1 cellular context compared by ENCODE assay signal in the genomic region with DNA sequence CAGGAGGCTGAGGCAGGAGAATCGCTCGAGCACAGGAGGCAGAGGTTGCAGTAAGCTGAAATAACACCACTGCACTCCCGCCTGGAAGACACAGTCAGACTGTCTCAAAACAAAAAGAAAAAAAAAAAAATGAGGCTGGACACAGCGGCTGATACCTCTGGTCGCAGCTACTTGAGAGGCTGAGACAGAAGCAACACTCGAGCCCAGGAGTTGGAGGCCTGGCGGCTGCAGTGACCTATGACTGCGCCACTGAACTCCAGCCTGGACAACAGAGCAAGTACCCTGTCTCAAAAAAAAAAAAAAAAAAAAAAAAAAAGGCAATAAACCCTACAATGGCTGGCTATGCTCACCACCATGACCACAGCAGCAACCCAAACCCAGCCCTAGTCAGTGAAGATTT.
TF ChIP-seq lines count a peak whose summit lies in the region.

No MANE protein-coding gene starts in this region.

TF ChIP-seq in endothelial cell of umbilical vein, 7 proteins besides CTCF, POLR2A, EP300 and RAD21:
- TF ChIP-seq EZH2 (IDR thresholded peaks at IDR 0.05; ENCODE audit: borderline replicate concordance, low read depth, low read length, severe bottlenecking) (no peak), MYC (IDR thresholded peaks at IDR 0.05; ENCODE audit: low read depth, low read length) (no peak), POLR2AphosphoS5 (IDR thresholded peaks at IDR 0.05; ENCODE audit: insufficient read depth, low read depth, low read length) (no peak), JUN (IDR thresholded peaks at IDR 0.05; ENCODE audit: borderline replicate concordance, insufficient read depth, insufficient read length, low read depth) (no peak), GATA2 (IDR thresholded peaks at IDR 0.05; ENCODE audit: insufficient read depth, insufficient read length, low read depth, low read length) (no peak), FOS (IDR thresholded peaks at IDR 0.05; ENCODE audit: borderline replicate concordance, insufficient read depth, low read length) (no peak)
- TF ChIP-seq, protein P1, sequence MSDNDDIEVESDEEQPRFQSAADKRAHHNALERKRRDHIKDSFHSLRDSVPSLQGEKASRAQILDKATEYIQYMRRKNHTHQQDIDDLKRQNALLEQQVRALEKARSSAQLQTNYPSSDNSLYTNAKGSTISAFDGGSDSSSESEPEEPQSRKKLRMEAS (IDR thresholded peaks at IDR 0.05; ENCODE audit: insufficient read depth, insufficient read length) = no peak
